Comparison of ENCODE assay signal across 1 cellular context in the genomic region with DNA sequence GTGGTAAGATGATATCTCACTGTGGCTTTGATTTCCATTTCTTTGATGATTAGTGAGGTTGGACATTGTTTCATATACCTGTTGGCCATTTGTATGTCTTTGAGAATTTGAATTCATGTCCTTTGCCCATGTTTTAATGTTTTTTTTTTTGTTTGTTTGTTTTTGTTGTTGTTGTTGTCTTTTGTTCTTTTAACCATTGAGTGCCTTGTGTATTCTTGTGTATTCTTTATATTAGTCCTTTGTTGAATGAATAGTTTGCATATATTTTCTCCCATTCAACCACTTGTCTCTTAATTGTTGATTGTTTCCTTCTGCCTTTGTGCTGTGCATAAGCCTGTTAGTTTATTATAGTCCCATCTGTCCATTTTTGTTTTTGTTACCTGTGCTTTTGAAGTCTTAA.
TF ChIP-seq lines count a peak whose summit lies in the region.

No MANE protein-coding gene starts in this region.

TF ChIP-seq in HepG2, 621 proteins besides CTCF, POLR2A, EP300 and RAD21 (continued from another document):
- TF ChIP-seq, protein P1, sequence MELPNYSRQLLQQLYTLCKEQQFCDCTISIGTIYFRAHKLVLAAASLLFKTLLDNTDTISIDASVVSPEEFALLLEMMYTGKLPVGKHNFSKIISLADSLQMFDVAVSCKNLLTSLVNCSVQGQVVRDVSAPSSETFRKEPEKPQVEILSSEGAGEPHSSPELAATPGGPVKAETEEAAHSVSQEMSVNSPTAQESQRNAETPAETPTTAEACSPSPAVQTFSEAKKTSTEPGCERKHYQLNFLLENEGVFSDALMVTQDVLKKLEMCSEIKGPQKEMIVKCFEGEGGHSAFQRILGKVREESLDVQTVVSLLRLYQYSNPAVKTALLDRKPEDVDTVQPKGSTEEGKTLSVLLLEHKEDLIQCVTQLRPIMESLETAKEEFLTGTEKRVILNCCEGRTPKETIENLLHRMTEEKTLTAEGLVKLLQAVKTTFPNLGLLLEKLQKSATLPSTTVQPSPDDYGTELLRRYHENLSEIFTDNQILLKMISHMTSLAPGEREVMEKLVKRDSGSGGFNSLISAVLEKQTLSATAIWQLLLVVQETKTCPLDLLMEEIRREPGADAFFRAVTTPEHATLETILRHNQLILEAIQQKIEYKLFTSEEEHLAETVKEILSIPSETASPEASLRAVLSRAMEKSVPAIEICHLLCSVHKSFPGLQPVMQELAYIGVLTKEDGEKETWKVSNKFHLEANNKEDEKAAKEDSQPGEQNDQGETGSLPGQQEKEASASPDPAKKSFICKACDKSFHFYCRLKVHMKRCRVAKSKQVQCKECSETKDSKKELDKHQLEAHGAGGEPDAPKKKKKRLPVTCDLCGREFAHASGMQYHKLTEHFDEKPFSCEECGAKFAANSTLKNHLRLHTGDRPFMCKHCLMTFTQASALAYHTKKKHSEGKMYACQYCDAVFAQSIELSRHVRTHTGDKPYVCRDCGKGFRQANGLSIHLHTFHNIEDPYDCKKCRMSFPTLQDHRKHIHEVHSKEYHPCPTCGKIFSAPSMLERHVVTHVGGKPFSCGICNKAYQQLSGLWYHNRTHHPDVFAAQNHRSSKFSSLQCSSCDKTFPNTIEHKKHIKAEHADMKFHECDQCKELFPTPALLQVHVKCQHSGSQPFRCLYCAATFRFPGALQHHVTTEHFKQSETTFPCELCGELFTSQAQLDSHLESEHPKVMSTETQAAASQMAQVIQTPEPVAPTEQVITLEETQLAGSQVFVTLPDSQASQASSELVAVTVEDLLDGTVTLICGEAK (IDR thresholded peaks at IDR 0.05): 0 out of 2 replicates have a peak, but pooled peaks have one; percentile 6
- TF ChIP-seq, protein P1 (CRISPR knock-in tag; IDR thresholded peaks at IDR 0.05): no peak
- TF ChIP-seq ARNT (IDR thresholded peaks at IDR 0.05): peak; percentile 26; the same call in 1 of the 2 replicates
- no peak for TF ChIP-seq MLLT10 (CRISPR knock-in tag; IDR thresholded peaks at IDR 0.05)
